Comparison of ENCODE assay signal across 8 cellular contexts in the genomic region with DNA sequence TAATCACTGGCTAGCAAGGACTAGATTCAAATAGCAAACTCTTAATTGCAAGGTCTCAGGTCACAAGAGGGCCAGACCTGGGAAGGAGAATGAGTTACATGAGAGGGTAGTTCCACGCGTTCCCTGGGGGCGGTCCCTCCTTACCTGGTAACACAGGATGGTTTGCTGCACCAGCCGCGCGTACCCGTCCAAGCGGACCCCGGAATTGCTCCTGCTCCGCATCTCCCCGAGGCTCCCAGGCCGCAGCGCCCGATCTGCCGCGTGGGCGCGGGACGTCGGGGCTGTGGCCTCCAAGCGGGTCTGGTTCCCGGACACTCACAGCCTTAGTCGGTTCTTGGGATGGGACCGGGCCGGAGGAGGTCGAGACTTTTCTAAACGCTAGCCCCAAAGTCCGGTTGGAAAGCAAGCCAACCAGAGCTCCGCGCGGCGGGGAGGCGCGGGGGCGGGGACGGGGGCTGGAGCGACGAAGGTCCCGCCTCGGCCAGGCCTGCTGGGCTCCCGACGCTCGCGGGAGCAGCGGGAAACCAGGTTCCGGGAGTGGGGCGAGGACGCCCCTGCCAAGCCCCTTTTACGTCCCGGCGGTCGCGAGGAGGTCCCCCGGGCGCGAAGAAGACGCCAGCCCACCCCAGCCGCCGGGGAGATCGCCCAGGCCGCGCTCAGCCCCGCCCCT. TPM values are rescaled to one million over a fixed set of nuclear protein-coding genes. Genes with fewer than 3 reads are reported as not detected.
DNase-seq lines count a peak whose midpoint lies in the region; ATAC-seq and TF ChIP-seq lines count a peak whose summit lies in the region.

Gene PHKA2, minus strand, starts transcription at position 404 of the 670 bp plus-strand sequence. Its CDS starts 182 bp downstream, at position 222.

- 0% methylated on average over 63 of the region's 63 CpGs; no CpG with 5 or more reads in 1 of the 2 experiments for WGBS in endodermal cell (ENCODE audit: insufficient coverage in 1 of 2, insufficient read length in 1 of 2), 2 experiments

- H3K36me3 Mint-ChIP-seq in endodermal cell (ENCODE audit: low read depth) (no peaks in the 10 kb centered on the region), mesothelial cell of epicardium (peaks cover 1% of the 10 kb centered on the region)
- H3K36me3 Mint-ChIP-seq in stimulated activated memory B cell treated with anti-CD40 and anti-IgM and Interleukin-4, amounts not matched to agents 10 μg/mL and 1 μg/mL and 100 μg/mL, for 72 hours = no peaks in the 10 kb centered on the region

- H3K4me3 Mint-ChIP-seq in endodermal cell (peak within 1 kb of the TSS; percentile 75), mesothelial cell of epicardium (peak within 1 kb of the TSS; percentile 72)
- peak within 1 kb of the TSS; percentile 87 for H3K4me3 Mint-ChIP-seq in stimulated activated memory B cell treated with anti-CD40 and anti-IgM and Interleukin-4, amounts not matched to agents 10 μg/mL and 1 μg/mL and 100 μg/mL, for 72 hours

- H3K27ac Mint-ChIP-seq in endodermal cell (peak within 1 kb of the TSS; percentile 67), mesothelial cell of epicardium (peak within 1 kb of the TSS; percentile 65)
- peak within 1 kb of the TSS; percentile 88 for H3K27ac Mint-ChIP-seq in stimulated activated memory B cell treated with anti-CD40 and anti-IgM and Interleukin-4, amounts not matched to agents 10 μg/mL and 1 μg/mL and 100 μg/mL, for 72 hours

- H3K4me1 Mint-ChIP-seq in endodermal cell (peaks cover 8% of the 10 kb centered on the region), mesothelial cell of epicardium (peaks cover 6% of the 10 kb centered on the region)
- H3K4me1 Mint-ChIP-seq in stimulated activated memory B cell treated with anti-CD40 and anti-IgM and Interleukin-4, amounts not matched to agents 10 μg/mL and 1 μg/mL and 100 μg/mL, for 72 hours = peaks cover 11% of the 10 kb centered on the region

- H3K4me3 ChIP-seq in endodermal cell (ENCODE audit: low read length) = peak within 1 kb of the TSS; percentile 88

- peak; percentile 17 for TF ChIP-seq POLR2A in GM10847 (IDR thresholded peaks at IDR 0.05; ENCODE audit: extremely low read depth, insufficient read length)

- no peaks in the 10 kb centered on the region for H3K9me3 ChIP-seq in endodermal cell (ENCODE audit: control insufficient read depth, low read length)

- H3K4me1 ChIP-seq in endodermal cell (ENCODE audit: control insufficient read depth, insufficient read depth, low read length) = no peaks in the 10 kb centered on the region

- TF ChIP-seq CTCF in endodermal cell (conservative IDR thresholded peaks at IDR 0.05) (no peak), mesothelial cell of epicardium (IDR thresholded peaks at IDR 0.05; ENCODE audit: unreplicated experiment) (no peak)

- no peaks in the 10 kb centered on the region for H3K27me3 Mint-ChIP-seq in endodermal cell (ENCODE audit: insufficient read depth)
- H3K27me3 Mint-ChIP-seq in mesothelial cell of epicardium (ENCODE audit: low read depth) = no peaks in the 10 kb centered on the region
- H3K27me3 Mint-ChIP-seq in stimulated activated memory B cell treated with anti-CD40 and anti-IgM and Interleukin-4, amounts not matched to agents 10 μg/mL and 1 μg/mL and 100 μg/mL, for 72 hours = no peaks in the 10 kb centered on the region

- ATAC-seq in GM21737 (IDR thresholded peaks at IDR 0.05; ENCODE audit: unreplicated experiment) = peak; percentile 40
- peak; percentile 65 for ATAC-seq in stimulated activated memory B cell treated with anti-CD40 and anti-IgM and Interleukin-4, amounts not matched to agents 10 μg/mL and 1 μg/mL and 100 μg/mL, for 72 hours

- H3K27me3 ChIP-seq in endodermal cell (ENCODE audit: control insufficient read depth, insufficient read depth, low read length, poor library complexity, severe bottlenecking) = no peaks in the 10 kb centered on the region

- peak; percentile 55 for DNase-seq in KBM-7
- DNase-seq in activated CD4-positive, alpha-beta T cell treated with anti-CD3 and anti-CD28 coated beads for 24 hours (ENCODE audit: low read depth in 2 of 2) = peak; percentile 6 to 30
- peak; percentile 83 for DNase-seq in endodermal cell
- DNase-seq in mesothelial cell of epicardium (ENCODE audit: low spot score in 2 of 2, unreplicated experiment in 2 of 2) = no peak
- DNase-seq in NCI-H1436 treated with DMSO at 0.1 percent for 48 hours (lab: John Stamatoyannopoulos, UW) = no peak

- peak within 1 kb of the TSS; percentile 24 for H3K27ac ChIP-seq in endodermal cell (ENCODE audit: low read depth, low read length)

- H3K36me3 ChIP-seq in endodermal cell (ENCODE audit: control insufficient read depth, insufficient read depth, low read length) = no peaks in the 10 kb centered on the region

- in situ Hi-C loops in KBM-7 (cut with MboI; ENCODE audit: low pct_unique_long_range_greater_than_20kb, low sequenced_read_pairs) = no loop called here

- peak within 1 kb of the TSS; percentile 53 for H3K9ac ChIP-seq in endodermal cell (ENCODE audit: extremely low read depth, low read length, poor library complexity, severe bottlenecking)

- H3K9me3 Mint-ChIP-seq in endodermal cell (peaks cover 50% of the 10 kb centered on the region), mesothelial cell of epicardium (peaks cover 9% of the 10 kb centered on the region)
- H3K9me3 Mint-ChIP-seq in stimulated activated memory B cell treated with anti-CD40 and anti-IgM and Interleukin-4, amounts not matched to agents 10 μg/mL and 1 μg/mL and 100 μg/mL, for 72 hours = no peaks in the 10 kb centered on the region

RNA-seq across cellular contexts. Expression of gene PHKA2, which starts in this region (rescaled TPM):
- total RNA-seq in endodermal cell = 10 to 100 TPM; 32.5 to 33.0 TPM
- polyA plus RNA-seq in endodermal cell (2013, experiment 1 of 2) = 17.2 TPM
- polyA plus RNA-seq in endodermal cell (2013, experiment 2 of 2) = 16.6 TPM
- total RNA-seq in mesothelial cell of epicardium = 68.1 to 72.2 TPM (median 68.3 TPM) in 3 replicates

Comparison
In these comparisons a context has a peak if more than half of its experiments do, and no peak if none do; other contexts are left out.
1. DNase-seq: peak in KBM-7 (single experiment), activated CD4-positive, alpha-beta T cell treated with anti-CD3 and anti-CD28 coated beads for 24 hours (2 of 2) and endodermal cell (single experiment); none in mesothelial cell of epicardium (0 of 2) and NCI-H1436 treated with DMSO at 0.1 percent for 48 hours (single experiment).
2. Peak in every context shown above with its lines, with median percentiles within 50 percentile points of each other: H3K27ac Mint-ChIP-seq and H3K4me3 Mint-ChIP-seq.